1 cellular context compared by ENCODE assay signal in genomic region chrX:75522565-75523411, GRCh38.
TF ChIP-seq lines count a peak whose summit lies in the region.

Gene ZDHHC15 (minus strand): TSS chrX:75523037. CDS start chrX:75523024, 13 bp downstream.

TF ChIP-seq in liver, 16 proteins besides CTCF, POLR2A, EP300 and RAD21 (continued from another document):
- TF ChIP-seq REST (IDR thresholded peaks at IDR 0.05) (no peak), FOXA1 (IDR thresholded peaks at IDR 0.05) (no peak), HNF4A (conservative IDR thresholded peaks at IDR 0.05) (no peak), ZBTB33 (IDR thresholded peaks at IDR 0.05) (no peak), MAX (IDR thresholded peaks at IDR 0.05) (no peak), YY1 (IDR thresholded peaks at IDR 0.05) (no peak), ATF3 (IDR thresholded peaks at IDR 0.05) (no peak), FOXA2 (IDR thresholded peaks at IDR 0.05) (no peak), TAF1 (conservative IDR thresholded peaks at IDR 0.05) (no peak), SP1 (IDR thresholded peaks at IDR 0.05) (no peak), NR2F2 (IDR thresholded peaks at IDR 0.05) (no peak)
